In the genomic region with DNA sequence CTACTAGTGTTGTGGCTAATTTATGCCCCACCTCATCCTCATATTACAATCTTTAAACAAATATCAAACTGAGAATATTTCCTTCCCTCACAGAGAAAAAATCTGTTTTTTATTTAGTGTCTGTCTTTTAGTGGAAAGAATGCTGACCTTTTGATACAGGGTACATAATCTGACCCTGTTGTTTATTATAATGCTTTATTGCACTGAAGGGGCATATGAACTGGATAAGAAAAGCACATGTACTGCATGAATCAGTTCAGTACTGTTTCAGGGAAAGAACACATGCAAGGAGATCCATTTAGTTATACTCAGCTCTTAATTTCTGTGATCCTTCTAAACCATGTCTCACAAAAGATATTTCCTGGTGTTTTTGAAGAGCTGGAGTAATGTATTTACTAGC, we compare ENCODE assay signal across 23 cellular contexts. TPM values are rescaled to one million over a fixed set of nuclear protein-coding genes. Genes with fewer than 3 reads are reported as not detected.
DNase-seq lines count a peak whose midpoint lies in the region; ATAC-seq, FAIRE-seq and TF ChIP-seq lines count a peak whose summit lies in the region.
"Had no signal": no experiment of that assay in that cellular context is flagged by ENCODE, and none has a peak within 500 bp of the region (broad histone marks: within the 10 kb centered on the region; RNA-seq: fewer than 3 reads in every experiment).

No MANE protein-coding gene starts in this region.

- no peak overlapping the region for H3K4me3 ChIP-seq in adipocyte (ENCODE audit: low read length)
- no peak overlapping the region for H3K4me3 ChIP-seq in hepatocyte
- H3K4me3 ChIP-seq: GM12878, GM23338 had no signal

- no peak overlapping the region for H2AFZ ChIP-seq in hepatocyte
- H2AFZ ChIP-seq: GM23338 had no signal

- peak overlapping the region; percentile 31 for H3K27ac ChIP-seq in hepatocyte

- DNase-seq in GM12891 (ENCODE audit: insufficient read length, low spot score) (no peak), adipocyte (ENCODE audit: low read depth) (peak; percentile 22), hepatocyte (ENCODE audit: low spot score) (no peak), osteocyte (ENCODE audit: extremely low spot score, unreplicated experiment) (no peak), erythroblast (lab: John Stamatoyannopoulos, UW) (no peak)
- DNase-seq in activated naive CD4-positive, alpha-beta T cell treated with anti-CD3 and anti-CD28 coated beads, Interleukin-2, amount 50 U/mL, for 72 hours (ENCODE audit: low spot score in 2 of 2), result no peak
- DNase-seq: ACHN; BE2C; C1 segment of cervical spinal cord; CD4-positive, CD25-positive, alpha-beta regulatory T cell; CD8-positive, alpha-beta memory T cell; COR-L47; DMS 273 treated with DMSO at 0.1 percent for 48 hours; DMS53; DND-41; EL; HCEC 1CT had no signal

- H3K36me3 ChIP-seq in adipocyte (ENCODE audit: control insufficient read depth, insufficient read depth, low read length, severe bottlenecking) (no peaks in the 10 kb centered on the region), hepatocyte (replicated peaks; ENCODE audit: insufficient read depth, low read depth) (no peaks in the 10 kb centered on the region)
- H3K36me3 ChIP-seq: BE2C had no signal

- ATAC-seq in HG03097 (IDR thresholded peaks at IDR 0.05; ENCODE audit: low FRiP score, unreplicated experiment) (no peak), HG02763 (IDR thresholded peaks at IDR 0.05; ENCODE audit: unreplicated experiment) (no peak)
- ATAC-seq in activated naive CD4-positive, alpha-beta T cell treated with anti-CD3 and anti-CD28 coated beads, Interleukin-2, amount 50 U/mL, for 72 hours, result no peak
- ATAC-seq: GM12878, GM23338 had no signal

- peaks cover 33% of the 10 kb centered on the region for H3K4me1 Mint-ChIP-seq in osteocyte (ENCODE audit: unreplicated experiment)

- H3K9ac ChIP-seq in adipocyte (ENCODE audit: low read length), result no peak overlapping the region

- no peaks in the 10 kb centered on the region for H3K36me3 Mint-ChIP-seq in osteocyte (ENCODE audit: unreplicated experiment)
- H3K36me3 Mint-ChIP-seq in activated naive CD4-positive, alpha-beta T cell treated with anti-CD3 and anti-CD28 coated beads, Interleukin-2, amount 50 U/mL, for 72 hours, result peaks cover 0 to 7% of the 10 kb centered on the region in 2 donors
- H3K36me3 Mint-ChIP-seq: CD4-positive, CD25-positive, alpha-beta regulatory T cell had no signal

- FAIRE-seq in GM12891 (lab: Jason Lieb, UNC), result peak; percentile 35
- FAIRE-seq: GM12878, H54 had no signal

- no peak overlapping the region for H3K4me2 ChIP-seq in hepatocyte
- H3K4me2 ChIP-seq: GM23338 had no signal

- TF ChIP-seq CTCF in hepatocyte (IDR thresholded peaks at IDR 0.05; ENCODE audit: poor library complexity) (no peak), osteocyte (IDR thresholded peaks at IDR 0.05) (no peak)

- H3K27me3 Mint-ChIP-seq in osteocyte (ENCODE audit: unreplicated experiment), result no peaks in the 10 kb centered on the region

- no peaks in the 10 kb centered on the region for H3K9me2 ChIP-seq in hepatocyte (replicated peaks; ENCODE audit: insufficient read depth)

- H3K4me3 Mint-ChIP-seq in osteocyte (ENCODE audit: unreplicated experiment), result peak overlapping the region; percentile 4
- H3K4me3 Mint-ChIP-seq: CD4-positive, CD25-positive, alpha-beta regulatory T cell; CD8-positive, alpha-beta memory T cell; GM23338 had no signal

- H3K4me1 ChIP-seq in adipocyte (ENCODE audit: control insufficient read depth, insufficient read depth, low read length) (no peaks in the 10 kb centered on the region), hepatocyte (ENCODE audit: insufficient read depth) (no peaks in the 10 kb centered on the region)
- H3K4me1 ChIP-seq: BE2C had no signal

- H3K9me3 ChIP-seq in adipocyte (ENCODE audit: control insufficient read depth, low read length) (peaks cover 2% of the 10 kb centered on the region), hepatocyte (ENCODE audit: low read depth) (no peaks in the 10 kb centered on the region)
- H3K9me3 ChIP-seq: BE2C had no signal

- H3K27me3 ChIP-seq in adipocyte (replicated peaks; ENCODE audit: control insufficient read depth, insufficient read depth, low read length), result no peaks in the 10 kb centered on the region
- no peaks in the 10 kb centered on the region for H3K27me3 ChIP-seq in hepatocyte
- H3K27me3 ChIP-seq: BE2C had no signal

- H3K9me3 Mint-ChIP-seq in osteocyte (ENCODE audit: unreplicated experiment), result peaks cover 27% of the 10 kb centered on the region
- H3K9me3 Mint-ChIP-seq in activated naive CD4-positive, alpha-beta T cell treated with anti-CD3 and anti-CD28 coated beads, Interleukin-2, amount 50 U/mL, for 72 hours, result peaks cover 0 to 3% of the 10 kb centered on the region in 2 donors
- H3K9me3 Mint-ChIP-seq: CD4-positive, CD25-positive, alpha-beta regulatory T cell had no signal

- H3K79me2 ChIP-seq in hepatocyte, result no peaks in the 10 kb centered on the region

- no peak for TF ChIP-seq POLR2A in GM12891 (IDR thresholded peaks at IDR 0.05; ENCODE audit: low read depth, low read length)
- no peak for TF ChIP-seq POLR2A in erythroblast (IDR thresholded peaks at IDR 0.05; ENCODE audit: low read length)

- no peaks in the 10 kb centered on the region for H4K20me1 ChIP-seq in hepatocyte (ENCODE audit: insufficient read depth, poor library complexity, severe bottlenecking)

- H3K27ac Mint-ChIP-seq in osteocyte (ENCODE audit: unreplicated experiment), result peak overlapping the region; percentile 52
- no peak overlapping the region for H3K27ac Mint-ChIP-seq in activated naive CD4-positive, alpha-beta T cell treated with anti-CD3 and anti-CD28 coated beads, Interleukin-2, amount 50 U/mL, for 72 hours
- H3K27ac Mint-ChIP-seq: CD4-positive, CD25-positive, alpha-beta regulatory T cell; CD8-positive, alpha-beta memory T cell; GM23338 had no signal

TF ChIP-seq in GM12891, 5 proteins besides CTCF, POLR2A, EP300 and RAD21:
- TF ChIP-seq TAF1 (IDR thresholded peaks at IDR 0.05; ENCODE audit: low read depth, low read length), result no peak
- no peak for TF ChIP-seq PAX5 (IDR thresholded peaks at IDR 0.05; ENCODE audit: insufficient read depth, low read length, severe bottlenecking)
- no peak for TF ChIP-seq SPI1 (IDR thresholded peaks at IDR 0.05; ENCODE audit: low read depth, low read length)
- no peak for TF ChIP-seq POU2F2 (IDR thresholded peaks at IDR 0.05; ENCODE audit: low read depth, low read length)
- no peak for TF ChIP-seq POLR2AphosphoS5 (IDR thresholded peaks at IDR 0.05; ENCODE audit: low read depth, low read length)

RNA-seq across cellular contexts. Expression of a gene that starts 15.5 kb away (rescaled TPM):
- 7.4 TPM for polyA plus RNA-seq in GM12891 (2012; ENCODE audit: low read depth, missing spikeins)
- total RNA-seq in hepatocyte (42.8 and 44.4 TPM in 2 replicates), osteocyte (27.5 and 28.0 TPM in 2 replicates)
- polyA plus RNA-seq in hepatocyte, result 36.4 and 36.7 TPM in 2 replicates
- 10 to 100 TPM in 1 of 2 donors, 1 to 10 TPM in 1; 8.1 to 20.5 TPM for total RNA-seq in activated naive CD4-positive, alpha-beta T cell treated with anti-CD3 and anti-CD28 coated beads, Interleukin-2, amount 50 U/mL, for 72 hours
- total RNA-seq: G401 had no signal
